ENCODE assay signal across 9 cellular contexts in genomic region chr6:117264487-117265424, GRCh38. TPM values are rescaled to one million over a fixed set of nuclear protein-coding genes. Genes with fewer than 3 reads are reported as not detected.
A peak's percentile ranks its signal among the peaks of the same experiment; 100 is the strongest.
DNase-seq lines count a peak whose midpoint lies in the region; ATAC-seq, FAIRE-seq and TF ChIP-seq lines count a peak whose summit lies in the region.
"Had no signal": no experiment of that assay in that cellular context is flagged by ENCODE, and none has a peak within 500 bp of the region (broad histone marks: within the 10 kb centered on the region; RNA-seq: fewer than 3 reads in every experiment).

No MANE protein-coding gene starts in this region.

- peak overlapping the region; percentile 46 for H3K4me3 Mint-ChIP-seq in activated CD4-positive, alpha-beta T cell treated with anti-CD3 and anti-CD28 coated beads for 36 hours

- peak; percentile 56 for ATAC-seq in activated CD4-positive, alpha-beta T cell treated with anti-CD3 and anti-CD28 coated beads for 36 hours
- ATAC-seq in HG03139 (IDR thresholded peaks at IDR 0.05; ENCODE audit: unreplicated experiment) (peak; percentile 59), GM21528 (IDR thresholded peaks at IDR 0.05; ENCODE audit: low FRiP score, unreplicated experiment) (no peak)

- intact Hi-C loops in activated CD4-positive, alpha-beta T cell treated with anti-CD3 and anti-CD28 coated beads for 36 hours (cut with DNase I, micrococcal nuclease), result no loop called here
- intact Hi-C loops in kidney (cut with DNase I), result no loop called here

- no peak for TF ChIP-seq POLR2A in suprapubic skin (IDR thresholded peaks at IDR 0.05)

- H3K4me1 Mint-ChIP-seq in activated CD4-positive, alpha-beta T cell treated with anti-CD3 and anti-CD28 coated beads for 36 hours, result peaks cover 8% of the 10 kb centered on the region

- TF ChIP-seq CTCF in kidney (IDR thresholded peaks at IDR 0.05; ENCODE audit: borderline replicate concordance, extremely low read depth, insufficient read depth), result no peak
- no peak for TF ChIP-seq CTCF in suprapubic skin (IDR thresholded peaks at IDR 0.05)

- peaks cover 7 to 9% of the 10 kb centered on the region in 2 donors for H3K4me1 ChIP-seq in kidney (ENCODE audit: control insufficient read depth in 1 of 2, insufficient read depth in 1 of 2, low read depth in 1 of 2, low read length in 2 of 2)
- peaks cover 26% of the 10 kb centered on the region for H3K4me1 ChIP-seq in suprapubic skin

- peaks cover 82% of the 10 kb centered on the region for H3K27me3 ChIP-seq in suprapubic skin

- H3K27ac ChIP-seq in kidney (ENCODE audit: low read depth in 2 of 2, low read length in 2 of 2), result no peak overlapping the region
- no peak overlapping the region for H3K27ac ChIP-seq in suprapubic skin
- H3K27ac ChIP-seq: C4-2B had no signal

- CTCF ChIA-PET in activated CD4-positive, alpha-beta T cell treated with anti-CD3 and anti-CD28 coated beads for 36 hours (lab: Charles Lee), result interaction anchor here (1.1 kb wide), 1 partner anchor 15 kb away, joined by 3 read pairs; no protein-coding TSS in a partner anchor

- peak overlapping the region; percentile 57 to 66 for H3K4me3 ChIP-seq in kidney (ENCODE audit: low read length in 2 of 2)
- peak overlapping the region; percentile 46 for H3K4me3 ChIP-seq in suprapubic skin

- H3K36me3 Mint-ChIP-seq in activated CD4-positive, alpha-beta T cell treated with anti-CD3 and anti-CD28 coated beads for 36 hours (ENCODE audit: low read depth), result no peaks in the 10 kb centered on the region

- H3K9me3 ChIP-seq in kidney (ENCODE audit: control insufficient read depth in 1 of 2, low read length in 2 of 2), result no peaks in the 10 kb centered on the region
- no peaks in the 10 kb centered on the region for H3K9me3 ChIP-seq in suprapubic skin

- FAIRE-seq in kidney (lab: Jason Lieb, UNC), result no peak

- POLR2A ChIA-PET in activated CD4-positive, alpha-beta T cell treated with anti-CD3 and anti-CD28 coated beads for 36 hours (lab: Charles Lee), result no interaction called here

- peak; percentile 43 for DNase-seq in activated CD4-positive, alpha-beta T cell treated with anti-CD3 and anti-CD28 coated beads for 36 hours
- DNase-seq in activated CD4-positive, alpha-beta T cell treated with anti-CD3 and anti-CD28 coated beads, Interleukin-2, amount 50 U/mL, for 1 hour, result no peak
- DNase-seq in amniotic epithelial cell (ENCODE audit: low read depth) (peak; percentile 13), kidney (no peak), suprapubic skin (ENCODE audit: low spot score in 2 of 2) (no peak), SKM-1 treated with dmso at 0.1 percent for 144 hours (lab: John Stamatoyannopoulos, UW; ENCODE audit: unreplicated experiment) (no peak)

- H3K27me3 Mint-ChIP-seq in activated CD4-positive, alpha-beta T cell treated with anti-CD3 and anti-CD28 coated beads for 36 hours, result peaks cover 71% of the 10 kb centered on the region

- no peaks in the 10 kb centered on the region for H3K36me3 ChIP-seq in kidney (ENCODE audit: control insufficient read depth in 1 of 2, insufficient read depth in 2 of 2, low read length in 2 of 2)
- no peaks in the 10 kb centered on the region for H3K36me3 ChIP-seq in suprapubic skin

- no peaks in the 10 kb centered on the region for H3K9me3 Mint-ChIP-seq in activated CD4-positive, alpha-beta T cell treated with anti-CD3 and anti-CD28 coated beads for 36 hours (ENCODE audit: low read depth)

- TF ChIP-seq EP300 in suprapubic skin (IDR thresholded peaks at IDR 0.05), result no peak

- WGBS in suprapubic skin, result 2% methylated on average over 45 of the region's 46 CpGs

- H3K27ac Mint-ChIP-seq in activated CD4-positive, alpha-beta T cell treated with anti-CD3 and anti-CD28 coated beads for 36 hours, result no peak overlapping the region

- no peak overlapping the region for H3K9ac ChIP-seq in kidney (ENCODE audit: low read length in 2 of 2)

RNA-seq across cellular contexts. Expression of gene VGLL2, which starts 0.6 kb away (rescaled TPM):
- total RNA-seq in activated CD4-positive, alpha-beta T cell treated with anti-CD3 and anti-CD28 coated beads for 36 hours, result not detected
- total RNA-seq in kidney (not detected), suprapubic skin (not detected)
- not detected for polyA plus RNA-seq in kidney (ENCODE audit: insufficient read depth, low read depth, low replicate concordance)

Comparison
In these comparisons a context has a peak if more than half of its experiments do, and no peak if none do; other contexts are left out.
1. DNase-seq: peak in activated CD4-positive, alpha-beta T cell treated with anti-CD3 and anti-CD28 coated beads for 36 hours (single experiment) and amniotic epithelial cell (single experiment); none in activated CD4-positive, alpha-beta T cell treated with anti-CD3 and anti-CD28 coated beads, Interleukin-2, amount 50 U/mL, for 1 hour (single experiment), kidney (single experiment), suprapubic skin (0 of 2) and SKM-1 treated with dmso at 0.1 percent for 144 hours (single experiment).